ENCODE assay signal across 8 cellular contexts in the genomic region with DNA sequence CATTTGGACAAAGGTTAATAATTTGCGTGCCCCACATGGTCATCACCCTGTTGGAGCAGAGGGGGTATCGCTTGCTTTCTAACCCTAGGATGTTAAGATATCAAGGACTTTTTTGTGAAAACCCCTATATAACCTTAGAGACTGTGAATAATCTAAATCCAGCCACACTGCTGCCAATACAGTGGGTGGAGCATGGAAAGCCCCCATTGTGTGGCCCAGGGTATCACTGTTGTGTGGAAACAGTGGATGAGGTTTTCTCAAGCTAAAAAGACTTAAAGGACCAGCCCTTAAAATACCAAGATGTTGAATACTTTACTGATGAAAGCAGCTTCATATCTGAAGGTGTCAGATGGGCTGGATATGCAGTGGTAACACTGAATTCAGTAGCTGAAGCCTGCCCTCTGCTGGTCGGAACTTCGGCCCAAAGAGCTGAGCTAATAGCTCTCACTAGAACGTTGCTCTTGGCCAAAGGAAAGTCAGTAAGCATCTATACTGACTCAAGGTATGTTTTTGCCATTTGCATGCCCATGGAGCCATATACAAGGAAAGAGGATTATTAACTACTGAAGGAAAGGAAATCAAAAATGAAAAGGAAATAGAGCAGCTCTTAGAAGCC.
A peak's percentile ranks its signal among the peaks of the same experiment; 100 is the strongest.
DNase-seq lines count a peak whose midpoint lies in the region; ATAC-seq, FAIRE-seq and TF ChIP-seq lines count a peak whose summit lies in the region.

No MANE protein-coding gene starts in this region.

- H3K4me1 ChIP-seq in Panc1 (ENCODE audit: control insufficient read depth, insufficient read depth, low read length) (no peaks in the 10 kb centered on the region), colonic mucosa (no peaks in the 10 kb centered on the region), lung (ENCODE audit: control insufficient read depth in 2 of 2, insufficient read depth in 2 of 2, low read length in 2 of 2) (no peaks in the 10 kb centered on the region)

- TF ChIP-seq CTCF in Panc1 (IDR thresholded peaks at IDR 0.05) (peak; percentile 67), colonic mucosa (IDR thresholded peaks at IDR 0.05) (peak; percentile 53), lung (IDR thresholded peaks at IDR 0.05; ENCODE audit: control extremely low read depth, extremely low read depth) (peak; percentile 26)

- intact Hi-C loops in Panc1 (cut with micrococcal nuclease; ENCODE audit: unreplicated experiment) = loop anchor here (1.0 to 2.0 kb wide), 2 partner anchors 319 to 408 kb away; no protein-coding TSS in a partner anchor
- intact Hi-C loops in colonic mucosa (cut with DNase I) = loop anchor here (2.0 to 5.0 kb wide), 2 partner anchors 319 to 408 kb away; no protein-coding TSS in a partner anchor

- CTCF ChIA-PET in activated CD8-positive, alpha-beta memory T cell treated with anti-CD3 and anti-CD28 coated beads, Interleukin-2, amount 10 ng/mL, durations not matched to agents 7 days and 5 days (lab: Charles Lee) = no interaction called here
- CTCF ChIA-PET in Panc1 (lab: Charles Lee) = interaction anchor here (1.0 kb wide), 1 partner anchor 319 kb away, joined by 4 read pairs; no protein-coding TSS in a partner anchor

- no peak overlapping the region for H3K4me3 Mint-ChIP-seq in activated CD8-positive, alpha-beta memory T cell treated with anti-CD3 and anti-CD28 coated beads, Interleukin-2, amount 10 ng/mL, durations not matched to agents 7 days and 5 days

- no peak overlapping the region for H3K9ac ChIP-seq in colonic mucosa (ENCODE audit: low read depth in 2 of 2, low read length in 2 of 2)

- H3K4me3 ChIP-seq in Panc1 (ENCODE audit: low read depth in 2 of 2, low read length in 2 of 2) (no peak overlapping the region), colonic mucosa (no peak overlapping the region), lung (no peak overlapping the region)

- no peaks in the 10 kb centered on the region for H3K9me3 ChIP-seq in Panc1 (ENCODE audit: control insufficient read depth, insufficient read depth, low read depth, low read length)
- no peaks in the 10 kb centered on the region for H3K9me3 ChIP-seq in colonic mucosa
- no peaks in the 10 kb centered on the region for H3K9me3 ChIP-seq in lung (ENCODE audit: control insufficient read depth in 2 of 2, insufficient read depth in 1 of 2, low read length in 1 of 2)

- H3K36me3 ChIP-seq in Panc1 (ENCODE audit: control insufficient read depth, insufficient read depth, low read length) (no peaks in the 10 kb centered on the region), colonic mucosa (no peaks in the 10 kb centered on the region), lung (ENCODE audit: control insufficient read depth in 2 of 2, insufficient read depth in 2 of 2, low read length in 2 of 2) (no peaks in the 10 kb centered on the region)

- in situ Hi-C loops in Panc1 (cut with HindIII; ENCODE audit: low pct_unique_long_range_greater_than_20kb, low sequenced_read_pairs) = no loop called here

- H3K27ac ChIP-seq in Panc1 (ENCODE audit: low read length) = no peak overlapping the region
- no peak overlapping the region for H3K27ac ChIP-seq in colonic mucosa
- no peak overlapping the region for H3K27ac ChIP-seq in lung (ENCODE audit: low read depth in 1 of 2, low read length in 1 of 2)

- H3K36me3 Mint-ChIP-seq in activated CD8-positive, alpha-beta memory T cell treated with anti-CD3 and anti-CD28 coated beads, Interleukin-2, amount 10 ng/mL, durations not matched to agents 7 days and 5 days = no peaks in the 10 kb centered on the region

- whole genome bisulfite sequencing in lung, 2 donors = 39 to 41% methylated on average over 5 of the region's 5 CpGs

- POLR2A ChIA-PET in Panc1 (lab: Charles Lee) = no interaction called here

- BruUV-seq in Panc1 (replicated peaks; lab: Mats Ljungman, UMichigan) = no TSS peak

- H3K27me3 ChIP-seq in Panc1 (ENCODE audit: control insufficient read depth, insufficient read depth, low read length) (no peaks in the 10 kb centered on the region), colonic mucosa (no peaks in the 10 kb centered on the region), lung (ENCODE audit: control insufficient read depth, insufficient read depth) (no peaks in the 10 kb centered on the region)

- FAIRE-seq in urothelium cell line (lab: Jason Lieb, UNC) = peak; percentile 13

- ATAC-seq in activated CD8-positive, alpha-beta memory T cell treated with anti-CD3 and anti-CD28 coated beads, Interleukin-2, amount 10 ng/mL, durations not matched to agents 7 days and 5 days = no peak
- ATAC-seq in HG03432 (IDR thresholded peaks at IDR 0.05; ENCODE audit: unreplicated experiment) (peak; percentile 69), Panc1 (peak; percentile 74; the same call in 1 of the 2 replicates), lung (ENCODE audit: insufficient read depth, low FRiP score) (no peak)

- H3K9me3 Mint-ChIP-seq in activated CD8-positive, alpha-beta memory T cell treated with anti-CD3 and anti-CD28 coated beads, Interleukin-2, amount 10 ng/mL, durations not matched to agents 7 days and 5 days (ENCODE audit: low read depth) = peaks cover 9% of the 10 kb centered on the region

- no peaks in the 10 kb centered on the region for H3K27me3 Mint-ChIP-seq in activated CD8-positive, alpha-beta memory T cell treated with anti-CD3 and anti-CD28 coated beads, Interleukin-2, amount 10 ng/mL, durations not matched to agents 7 days and 5 days

- DNase-seq in activated CD8-positive, alpha-beta memory T cell treated with anti-CD3 and anti-CD28 coated beads, Interleukin-2, amount 10 ng/mL, durations not matched to agents 7 days and 5 days = peak; percentile 53
- no peak for DNase-seq in activated CD8-positive, alpha-beta memory T cell treated with anti-CD3 and anti-CD28 coated beads for 24 hours
- DNase-seq in Panc1 (ENCODE audit: low read depth, low spot score) (peak; percentile 27), colonic mucosa (peak; percentile 87), lung (ENCODE audit: low spot score) (peak; percentile 71), urothelium cell line (ENCODE audit: low spot score) (peak; percentile 7), T-helper 9 cell (no peak)

- no peak overlapping the region for H3K27ac Mint-ChIP-seq in activated CD8-positive, alpha-beta memory T cell treated with anti-CD3 and anti-CD28 coated beads, Interleukin-2, amount 10 ng/mL, durations not matched to agents 7 days and 5 days

- H3K4me1 Mint-ChIP-seq in activated CD8-positive, alpha-beta memory T cell treated with anti-CD3 and anti-CD28 coated beads, Interleukin-2, amount 10 ng/mL, durations not matched to agents 7 days and 5 days = no peaks in the 10 kb centered on the region

Comparison
In these comparisons a context has a peak if more than half of its experiments do, and no peak if none do; other contexts are left out.
1. DNase-seq: peak in activated CD8-positive, alpha-beta memory T cell treated with anti-CD3 and anti-CD28 coated beads, Interleukin-2, amount 10 ng/mL, durations not matched to agents 7 days and 5 days (single experiment), Panc1 (single experiment), colonic mucosa (single experiment), lung (single experiment) and urothelium cell line (single experiment); none in activated CD8-positive, alpha-beta memory T cell treated with anti-CD3 and anti-CD28 coated beads for 24 hours (single experiment) and T-helper 9 cell (single experiment).
2. ATAC-seq: peak in HG03432 (single experiment) and Panc1 (single experiment); none in activated CD8-positive, alpha-beta memory T cell treated with anti-CD3 and anti-CD28 coated beads, Interleukin-2, amount 10 ng/mL, durations not matched to agents 7 days and 5 days (single experiment) and lung (single experiment).
3. Peak in every context shown above with its lines, with median percentiles within 50 percentile points of each other: CTCF ChIP-seq.